Comparison of ENCODE assay signal across 1 cellular context in the genomic region with DNA sequence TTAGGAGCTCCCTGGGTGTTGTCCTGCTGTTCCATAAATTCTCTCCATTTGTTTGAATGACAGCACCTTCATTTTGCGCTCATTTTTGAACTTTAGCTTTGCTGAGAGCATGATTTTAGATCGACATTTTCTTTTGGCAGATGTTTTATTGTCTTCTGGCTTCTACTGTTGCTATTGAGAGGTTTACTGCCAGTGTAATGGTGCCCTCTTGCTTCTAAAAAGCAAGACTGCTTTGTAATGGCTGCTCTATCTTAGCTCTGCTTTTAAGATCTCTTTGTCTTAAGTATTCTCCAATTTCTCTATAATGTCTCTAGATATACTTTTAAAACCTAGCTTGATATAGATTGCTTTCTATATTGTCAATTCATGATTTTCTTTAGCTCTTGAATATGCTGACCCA.
TF ChIP-seq lines count a peak whose summit lies in the region.

No MANE protein-coding gene starts in this region.

TF ChIP-seq in IMR-90, 13 proteins besides CTCF, POLR2A, EP300 and RAD21 (continued from another document):
- 0 out of 2 replicates have a peak, but pooled peaks have one; percentile 13 for TF ChIP-seq MAFK (IDR thresholded peaks at IDR 0.05; ENCODE audit: low read depth, low read length)
- TF ChIP-seq RFX5 (IDR thresholded peaks at IDR 0.05; ENCODE audit: low read depth, low read length) = no peak
- TF ChIP-seq, protein P1, sequence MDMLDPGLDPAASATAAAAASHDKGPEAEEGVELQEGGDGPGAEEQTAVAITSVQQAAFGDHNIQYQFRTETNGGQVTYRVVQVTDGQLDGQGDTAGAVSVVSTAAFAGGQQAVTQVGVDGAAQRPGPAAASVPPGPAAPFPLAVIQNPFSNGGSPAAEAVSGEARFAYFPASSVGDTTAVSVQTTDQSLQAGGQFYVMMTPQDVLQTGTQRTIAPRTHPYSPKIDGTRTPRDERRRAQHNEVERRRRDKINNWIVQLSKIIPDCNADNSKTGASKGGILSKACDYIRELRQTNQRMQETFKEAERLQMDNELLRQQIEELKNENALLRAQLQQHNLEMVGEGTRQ (IDR thresholded peaks at IDR 0.05; ENCODE audit: low read depth, low read length) = no peak
- TF ChIP-seq MXI1 (IDR thresholded peaks at IDR 0.05; ENCODE audit: borderline replicate concordance, low read depth, low read length) = no peak
- TF ChIP-seq NFE2L2 (IDR thresholded peaks at IDR 0.05; ENCODE audit: low read depth, low read length) = no peak
